ENCODE assay signal across 19 cellular contexts in the genomic region with DNA sequence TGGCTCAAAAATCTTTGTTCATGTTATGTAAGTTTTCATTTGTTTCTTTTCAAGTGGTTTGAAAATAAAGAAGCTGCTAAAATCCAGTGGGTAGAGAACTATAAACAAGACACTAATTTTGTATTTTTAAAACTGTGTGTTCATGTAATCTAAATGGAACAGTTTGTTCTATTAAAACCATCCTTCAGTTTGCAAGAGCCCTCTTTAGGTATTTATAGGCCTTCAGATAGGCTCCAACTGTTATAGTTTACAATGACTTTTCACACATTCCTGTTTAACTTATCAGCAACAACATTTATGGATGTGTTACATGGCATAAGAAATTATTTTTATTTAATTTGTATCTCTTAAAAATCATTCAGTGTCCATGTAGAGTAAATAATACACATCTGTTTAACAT.
DNase-seq lines count a peak whose midpoint lies in the region; ATAC-seq and TF ChIP-seq lines count a peak whose summit lies in the region.
"Had no signal": no experiment of that assay in that cellular context is flagged by ENCODE, and none has a peak within 500 bp of the region (broad histone marks: within the 10 kb centered on the region; RNA-seq: fewer than 3 reads in every experiment).

No MANE protein-coding gene starts in this region.

- H3K36me3 ChIP-seq in PC-3 (ENCODE audit: low read depth, low read length) (no peaks in the 10 kb centered on the region), right atrium auricular region (no peaks in the 10 kb centered on the region), smooth muscle cell (ENCODE audit: low read depth) (no peaks in the 10 kb centered on the region), SK-N-SH (replicated peaks in 1 of 2; ENCODE audit: control insufficient read depth in 1 of 2, insufficient read depth in 2 of 2, low read length in 1 of 2) (no peaks in the 10 kb centered on the region)

- H3K9ac ChIP-seq in PC-3 (ENCODE audit: low read length) (no peak overlapping the region), smooth muscle cell (ENCODE audit: low read depth) (no peak overlapping the region), SK-N-SH (no peak overlapping the region)

- H2AFZ ChIP-seq in PC-3 (ENCODE audit: low read length) (no peak overlapping the region), smooth muscle cell (ENCODE audit: low read depth) (no peak overlapping the region), SK-N-SH (ENCODE audit: low read depth) (no peak overlapping the region)

- no peaks in the 10 kb centered on the region for H3K9me2 ChIP-seq in PC-3 (replicated peaks; ENCODE audit: low read length)
- H3K9me2 ChIP-seq in SK-N-SH, result no peaks in the 10 kb centered on the region

- CTCF ChIA-PET in PC-3 (lab: Charles Lee), result interaction anchor here (0.6 kb wide), 1 partner anchor 115 kb away, joined by 3 read pairs; no protein-coding TSS in a partner anchor
- CTCF ChIA-PET in SK-N-SH (lab: Yijun Ruan, JAX), result interaction anchor here (1.5 kb wide), 1 partner anchor 41 kb away, joined by 3 read pairs; no protein-coding TSS in a partner anchor

- H3F3A ChIP-seq in PC-3 (ENCODE audit: low read length, unreplicated experiment) (peaks cover 9% of the 10 kb centered on the region), smooth muscle cell (ENCODE audit: low read depth) (peaks cover 25% of the 10 kb centered on the region), SK-N-SH (replicated peaks; ENCODE audit: insufficient read depth) (peaks cover 21% of the 10 kb centered on the region)

- ATAC-seq in PC-3, result no peak

- H3K4me1 ChIP-seq in PC-3 (ENCODE audit: insufficient read depth, low read length) (peaks cover 65% of the 10 kb centered on the region), right atrium auricular region (peaks cover 0 to 25% of the 10 kb centered on the region in 2 donors), smooth muscle cell (ENCODE audit: low read depth) (peaks cover 17% of the 10 kb centered on the region), SK-N-SH (ENCODE audit: control insufficient read depth in 1 of 2, insufficient read depth in 2 of 2, low read depth in 1 of 2, low read length in 1 of 2) (peaks cover 29 to 35% of the 10 kb centered on the region in 2 experiments)

- POLR2A ChIA-PET in PC-3 (lab: Charles Lee; ENCODE audit: unreplicated experiment) (interaction anchor here (0.6 kb wide), 1 partner anchor 17 kb away, joined by 16 read pairs; no protein-coding TSS in a partner anchor), SK-N-SH (lab: Yijun Ruan, JAX) (no interaction called here)

- no peak for TF ChIP-seq EP300 in SK-N-SH (IDR thresholded peaks at IDR 0.05; ENCODE audit: borderline replicate concordance in 1 of 2, low read depth in 1 of 2, low read length in 1 of 2)

- TF ChIP-seq RAD21 in SK-N-SH (IDR thresholded peaks at IDR 0.05; ENCODE audit: low read length), result no peak

- no peaks in the 10 kb centered on the region for H3K79me2 ChIP-seq in PC-3 (ENCODE audit: low read length)
- no peaks in the 10 kb centered on the region for H3K79me2 ChIP-seq in smooth muscle cell (ENCODE audit: low read depth)
- no peaks in the 10 kb centered on the region for H3K79me2 ChIP-seq in SK-N-SH (ENCODE audit: insufficient read depth)

- BruUV-seq in PC-3 (replicated peaks; lab: Mats Ljungman, UMichigan), result no TSS peak

- H3K4me3 ChIP-seq in PC-3 (ENCODE audit: low read length) (no peak overlapping the region), fibroblast of villous mesenchyme (ENCODE audit: low read depth, low read length) (no peak overlapping the region), right atrium auricular region (no peak overlapping the region), smooth muscle cell (no peak overlapping the region), SK-N-SH (ENCODE audit: low read depth in 2 of 2, low read length in 1 of 2) (no peak overlapping the region)

- TF ChIP-seq CTCF in PC-3 (conservative IDR thresholded peaks at IDR 0.05; ENCODE audit: low read depth, low read length) (no peak), fibroblast of villous mesenchyme (IDR thresholded peaks at IDR 0.05; ENCODE audit: insufficient read depth, low read depth, low read length) (no peak), right atrium auricular region (IDR thresholded peaks at IDR 0.05) (no peak), smooth muscle cell (IDR thresholded peaks at IDR 0.05; ENCODE audit: borderline replicate concordance, insufficient read depth, poor library complexity, severe bottlenecking) (no peak), SK-N-SH (IDR thresholded peaks at IDR 0.05) (no peak)

- H3K4me2 ChIP-seq in PC-3 (ENCODE audit: low read length) (peak overlapping the region; percentile 12), smooth muscle cell (peak overlapping the region; percentile 24), SK-N-SH (no peak overlapping the region)

- H3K27ac ChIP-seq in PC-3 (ENCODE audit: low read length) (no peak overlapping the region), right atrium auricular region (peak overlapping the region; percentile 78 to 91), smooth muscle cell (ENCODE audit: low read depth) (peak overlapping the region; percentile 32), SK-N-SH (ENCODE audit: low read depth in 2 of 2, low read length in 1 of 2) (peak overlapping the region in 1 of 2 experiments; percentile 64; a peak in 2 of 4 replicates)
- H3K27ac ChIP-seq: C4-2B, RWPE1 had no signal

- intact Hi-C loops in PC-3 (cut with micrococcal nuclease), result no loop called here

- no peak for DNase-seq in PC-3
- DNase-seq in fibroblast of villous mesenchyme (ENCODE audit: low read depth), result peak; percentile 47
- DNase-seq in right atrium auricular region (ENCODE audit: low spot score), result no peak
- DNase-seq in smooth muscle cell (lab: John Stamatoyannopoulos, UW; ENCODE audit: unreplicated experiment), result no peak
- DNase-seq in SK-N-SH, result no peak
- no peak for DNase-seq in NCI-H524 treated with DMSO at 0.1 percent for 48 hours (lab: John Stamatoyannopoulos, UW)
- DNase-seq in activated effector memory CD4-positive, alpha-beta T cell treated with Interleukin-2 at 50 U/mL for 16 hours, result no peak
- DNase-seq: EL, H7, HFFc6, KG1, NCI-H1092 treated with DMSO at 0.1 percent for 48 hours, NCI-H1436 treated with DMSO at 0.1 percent for 48 hours, NCI-H1930, NCI-H2227 treated with DMSO at 0.1 percent for 48 hours, NCI-H510A, NCI-H748 treated with DMSO at 0.1 percent for 48 hours had no signal

- H3K9me3 ChIP-seq in PC-3 (ENCODE audit: low read length) (no peaks in the 10 kb centered on the region), right atrium auricular region (no peaks in the 10 kb centered on the region), smooth muscle cell (replicated peaks; ENCODE audit: low read depth) (no peaks in the 10 kb centered on the region), SK-N-SH (no peaks in the 10 kb centered on the region)

- H4K20me1 ChIP-seq in PC-3 (ENCODE audit: low read length) (no peaks in the 10 kb centered on the region), smooth muscle cell (ENCODE audit: low read depth) (no peaks in the 10 kb centered on the region), SK-N-SH (ENCODE audit: insufficient read depth) (no peaks in the 10 kb centered on the region)

- H3K27me3 ChIP-seq in PC-3 (ENCODE audit: low read length), result no peaks in the 10 kb centered on the region
- H3K27me3 ChIP-seq in right atrium auricular region, result no peaks in the 10 kb centered on the region
- no peaks in the 10 kb centered on the region for H3K27me3 ChIP-seq in smooth muscle cell (ENCODE audit: low read depth)
- no peaks in the 10 kb centered on the region for H3K27me3 ChIP-seq in SK-N-SH (ENCODE audit: insufficient read depth)

TF ChIP-seq in SK-N-SH, 30 proteins besides CTCF, POLR2A, EP300 and RAD21:
- TF ChIP-seq MXI1 (IDR thresholded peaks at IDR 0.05; ENCODE audit: low read depth, low read length) (no peak), FOSL2 (IDR thresholded peaks at IDR 0.05; ENCODE audit: borderline replicate concordance, low read depth) (no peak), GABPA (IDR thresholded peaks at IDR 0.05; ENCODE audit: low read depth) (no peak), IRF3 (IDR thresholded peaks at IDR 0.05; ENCODE audit: low read depth, low read length) (no peak), EZH2phosphoT487 (IDR thresholded peaks at IDR 0.05; ENCODE audit: borderline replicate concordance, low read depth) (no peak), ELF1 (IDR thresholded peaks at IDR 0.05) (no peak)
TF ChIP-seq in SK-N-SH: peak in this region for 0.
